8 cellular contexts compared by ENCODE assay signal in the genomic region with DNA sequence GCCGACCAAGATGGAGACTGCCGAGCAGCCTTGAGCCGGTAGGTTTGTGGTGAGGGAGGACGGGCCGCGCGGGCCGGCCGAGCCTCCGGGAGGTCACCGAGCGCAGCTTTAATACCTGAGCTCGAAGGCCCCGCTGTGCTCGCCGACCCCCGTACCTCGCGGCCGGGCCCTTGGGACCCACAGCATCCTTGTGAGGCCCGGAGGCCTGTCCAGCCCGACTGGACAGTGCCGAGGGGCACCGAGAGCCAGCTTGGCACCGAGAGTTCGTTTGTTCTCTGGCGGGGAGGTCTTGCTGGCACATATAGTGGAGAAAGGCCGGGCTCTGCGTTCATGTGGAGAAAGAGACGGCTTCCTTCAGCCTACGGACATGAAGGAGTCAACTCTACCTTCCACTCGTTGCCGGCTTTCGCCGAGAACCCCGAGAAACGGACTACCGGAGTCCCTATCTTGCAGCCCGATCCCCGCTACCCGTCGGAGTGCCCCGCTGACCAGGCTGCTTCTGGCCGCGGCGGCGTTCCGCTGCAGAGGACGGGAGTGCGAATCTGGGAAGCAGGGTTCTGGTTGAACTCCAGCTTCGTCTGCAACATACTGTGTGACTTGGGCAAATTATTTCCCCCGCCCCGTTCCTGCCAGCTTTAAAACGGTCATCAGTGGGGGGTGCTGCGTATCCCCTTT. TPM values are rescaled to one million over a fixed set of nuclear protein-coding genes. Genes with fewer than 3 reads are reported as not detected.
DNase-seq lines count a peak whose midpoint lies in the region; ATAC-seq, FAIRE-seq and TF ChIP-seq lines count a peak whose summit lies in the region.

No MANE protein-coding gene starts in this region.

- ATAC-seq in CD4-positive, CD25-positive, alpha-beta regulatory T cell (ENCODE audit: low read depth in 2 of 2): no peak
- ATAC-seq in HG03060 (IDR thresholded peaks at IDR 0.05; ENCODE audit: low read depth, unreplicated experiment) (peak; percentile 2), omental fat pad (ENCODE audit: low FRiP score) (no peak), GM19452 (IDR thresholded peaks at IDR 0.05; ENCODE audit: unreplicated experiment) (no peak)

- H4K20me1 ChIP-seq in astrocyte (ENCODE audit: insufficient read depth, low read length): peaks cover 3% of the 10 kb centered on the region

- no peaks in the 10 kb centered on the region for H3K27me3 Mint-ChIP-seq in CD4-positive, CD25-positive, alpha-beta regulatory T cell
- no peaks in the 10 kb centered on the region for H3K27me3 Mint-ChIP-seq in astrocyte (ENCODE audit: low read depth, unreplicated experiment)
- no peaks in the 10 kb centered on the region for H3K27me3 Mint-ChIP-seq in type B pancreatic cell

- peak overlapping the region; percentile 84 for H3K4me3 ChIP-seq in CD4-positive, CD25-positive, alpha-beta regulatory T cell (ENCODE audit: low read depth, low read length)
- peak overlapping the region; percentile 99 for H3K4me3 ChIP-seq in astrocyte (ENCODE audit: insufficient read depth, low read depth, low read length)

- H3K36me3 ChIP-seq in CD4-positive, CD25-positive, alpha-beta regulatory T cell (ENCODE audit: control insufficient read depth, insufficient read depth, low read length): peaks cover 22% of the 10 kb centered on the region
- peaks cover 6% of the 10 kb centered on the region for H3K36me3 ChIP-seq in astrocyte (ENCODE audit: insufficient read depth, low read length)

- H3K4me2 ChIP-seq in astrocyte (ENCODE audit: low read length): peak overlapping the region; percentile 98

- H3K9me3 Mint-ChIP-seq in CD4-positive, CD25-positive, alpha-beta regulatory T cell: no peaks in the 10 kb centered on the region
- H3K9me3 Mint-ChIP-seq in astrocyte (ENCODE audit: unreplicated experiment): no peaks in the 10 kb centered on the region
- H3K9me3 Mint-ChIP-seq in type B pancreatic cell: no peaks in the 10 kb centered on the region

- H2AFZ ChIP-seq in astrocyte (ENCODE audit: low read depth, low read length): peak overlapping the region; percentile 65

- H3K79me2 ChIP-seq in astrocyte (ENCODE audit: insufficient read depth, low read length): peaks cover 27% of the 10 kb centered on the region

- TF ChIP-seq CTCF in astrocyte (IDR thresholded peaks at IDR 0.05; ENCODE audit: insufficient read depth, low read depth, low read length) (no peak), type B pancreatic cell (conservative IDR thresholded peaks at IDR 0.05) (no peak), omental fat pad (IDR thresholded peaks at IDR 0.05) (no peak)

- FAIRE-seq in astrocyte (lab: Jason Lieb, UNC): no peak

- H3K27ac ChIP-seq in CD4-positive, CD25-positive, alpha-beta regulatory T cell (ENCODE audit: insufficient read depth, low read length, poor library complexity, severe bottlenecking): peak overlapping the region; percentile 97
- peak overlapping the region; percentile 94 for H3K27ac ChIP-seq in astrocyte (ENCODE audit: low read depth, low read length)

- H3K27ac Mint-ChIP-seq in CD4-positive, CD25-positive, alpha-beta regulatory T cell: peak overlapping the region; percentile 90 to 95 (median 91)
- H3K27ac Mint-ChIP-seq in astrocyte (ENCODE audit: unreplicated experiment) (peak overlapping the region; percentile 83), type B pancreatic cell (peak overlapping the region; percentile 95)

- H3K27me3 ChIP-seq in CD4-positive, CD25-positive, alpha-beta regulatory T cell (ENCODE audit: control insufficient read depth, insufficient read depth, low read length): no peaks in the 10 kb centered on the region
- H3K27me3 ChIP-seq in astrocyte (ENCODE audit: insufficient read depth, low read length): no peaks in the 10 kb centered on the region

- peak overlapping the region; percentile 100 for H3K9ac ChIP-seq in astrocyte (ENCODE audit: low read length)

- H3K36me3 Mint-ChIP-seq in CD4-positive, CD25-positive, alpha-beta regulatory T cell: peaks cover 3% of the 10 kb centered on the region
- H3K36me3 Mint-ChIP-seq in astrocyte (ENCODE audit: low read depth, unreplicated experiment): peaks cover 4% of the 10 kb centered on the region
- peaks cover 3% of the 10 kb centered on the region for H3K36me3 Mint-ChIP-seq in type B pancreatic cell

- no peak for DNase-seq in CD4-positive, CD25-positive, alpha-beta regulatory T cell
- DNase-seq in astrocyte (ENCODE audit: low read depth) (no peak), left kidney (ENCODE audit: low read depth, low spot score) (peak; percentile 44), type B pancreatic cell (ENCODE audit: extremely low spot score, unreplicated experiment) (no peak), omental fat pad (ENCODE audit: low spot score) (no peak), SIG-M5 (lab: John Stamatoyannopoulos, UW) (no peak)

- H3K4me3 Mint-ChIP-seq in CD4-positive, CD25-positive, alpha-beta regulatory T cell: peak overlapping the region; percentile 91 to 97 (median 94)
- H3K4me3 Mint-ChIP-seq in astrocyte (ENCODE audit: unreplicated experiment) (peak overlapping the region; percentile 92), type B pancreatic cell (peak overlapping the region; percentile 91)

- H3K4me1 ChIP-seq in CD4-positive, CD25-positive, alpha-beta regulatory T cell (ENCODE audit: control insufficient read depth, insufficient read depth, low read length, poor library complexity, severe bottlenecking): peaks cover 21% of the 10 kb centered on the region
- peaks cover 18% of the 10 kb centered on the region for H3K4me1 ChIP-seq in astrocyte (ENCODE audit: insufficient read depth, low read length)

- H3K9me3 ChIP-seq in CD4-positive, CD25-positive, alpha-beta regulatory T cell (ENCODE audit: control insufficient read depth in 2 of 2, low read length in 2 of 2): no peaks in the 10 kb centered on the region
- no peaks in the 10 kb centered on the region for H3K9me3 ChIP-seq in astrocyte (ENCODE audit: insufficient read depth, low read depth, low read length)

- peaks cover 0 to 26% (median 9%) of the 10 kb centered on the region in 4 donors for H3K4me1 Mint-ChIP-seq in CD4-positive, CD25-positive, alpha-beta regulatory T cell
- H3K4me1 Mint-ChIP-seq in astrocyte (ENCODE audit: low read depth, unreplicated experiment) (peaks cover 2% of the 10 kb centered on the region), type B pancreatic cell (ENCODE audit: unreplicated experiment) (peaks cover 4% of the 10 kb centered on the region)

RNA-seq across cellular contexts. Expression of a gene that starts 0.3 kb away (rescaled TPM):
- 59.6 TPM for total RNA-seq in CD4-positive, CD25-positive, alpha-beta regulatory T cell
- 10 to 100 TPM; 68.5 to 97.4 (median 76.9) TPM for polyA plus RNA-seq in CD4-positive, CD25-positive, alpha-beta regulatory T cell
- total RNA-seq in astrocyte (60.9 and 70.0 TPM in 2 replicates), type B pancreatic cell (ENCODE audit: low replicate concordance) (59.0 and 59.7 TPM in 2 replicates), omental fat pad (10 to 100 TPM; 29.9 to 59.7 (median 33.5) TPM)

RNA-seq across cellular contexts. Expression of a gene that starts 23.8 kb away (rescaled TPM):
- 156 TPM for total RNA-seq in CD4-positive, CD25-positive, alpha-beta regulatory T cell
- 10 to 100 TPM; 13.2 to 35.4 (median 16.2) TPM for polyA plus RNA-seq in CD4-positive, CD25-positive, alpha-beta regulatory T cell
- total RNA-seq in astrocyte: 625 and 648 TPM in 2 replicates
- total RNA-seq in type B pancreatic cell (ENCODE audit: low replicate concordance): 350 and 438 TPM in 2 replicates
- 100 to 1,000 TPM; 540 to 765 (median 577) TPM for total RNA-seq in omental fat pad

RNA-seq across cellular contexts. Expression of a gene that starts 43.4 kb away (rescaled TPM):
- total RNA-seq in CD4-positive, CD25-positive, alpha-beta regulatory T cell: 0.17 TPM
- not detected for polyA plus RNA-seq in CD4-positive, CD25-positive, alpha-beta regulatory T cell
- total RNA-seq in astrocyte (not detected in 2 replicates), type B pancreatic cell (ENCODE audit: low replicate concordance) (0.21 and 0.46 TPM in 2 replicates), omental fat pad (under 1 TPM in 1 of 4 donors, not detected in 3; 0.63 TPM)

RNA-seq across cellular contexts. Expression of a gene that starts 43.9 kb away (rescaled TPM):
- total RNA-seq in CD4-positive, CD25-positive, alpha-beta regulatory T cell: 13.4 TPM
- polyA plus RNA-seq in CD4-positive, CD25-positive, alpha-beta regulatory T cell: 1 to 10 TPM; 5.5 to 7.9 (median 6.4) TPM
- 0.31 TPM in 1 of 2 replicates, not detected in the other for total RNA-seq in astrocyte
- 3.7 and 4.8 TPM in 2 replicates for total RNA-seq in type B pancreatic cell (ENCODE audit: low replicate concordance)
- 1 to 10 TPM; 4.5 to 5.9 (median 5.2) TPM for total RNA-seq in omental fat pad
